8 cellular contexts compared by ENCODE assay signal in genomic region chr4:125313989-125314602, GRCh38. TPM values are rescaled to one million over a fixed set of nuclear protein-coding genes. Genes with fewer than 3 reads are reported as not detected.
DNase-seq lines count a peak whose midpoint lies in the region; ATAC-seq and TF ChIP-seq lines count a peak whose summit lies in the region.

No MANE protein-coding gene starts in this region.

- H3K79me2 ChIP-seq in GM23248 (ENCODE audit: insufficient read depth): peaks cover 33% of the 10 kb centered on the region

- TF ChIP-seq POLR2A in sigmoid colon (IDR thresholded peaks at IDR 0.05): no peak

- peak overlapping the region; percentile 95 for H2AFZ ChIP-seq in GM23248

- H3K9me2 ChIP-seq in GM23248 (ENCODE audit: insufficient read depth): no peaks in the 10 kb centered on the region

- peak overlapping the region; percentile 65; the same call in 1 of the 2 replicates for H3K27ac ChIP-seq in GM23248
- H3K27ac ChIP-seq in SJCRH30: no peak overlapping the region; the same call in 1 of the 2 replicates
- H3K27ac ChIP-seq in sigmoid colon: peak overlapping the region; percentile 93 to 99 (median 94)

- H3K9ac ChIP-seq in GM23248: peak overlapping the region; percentile 88; the same call in 1 of the 2 replicates

- 23 to 26% methylated on average over 6 of the region's 6 CpGs for WGBS in GM23248 (ENCODE audit: low coverage in 1 of 2, low lambda C conversion rate in 2 of 2, missing lambda C conversion rate in 2 of 2), 2 experiments
- WGBS in sigmoid colon, 2 donors: 5 to 14% methylated on average over 6 of the region's 6 CpGs

- peaks cover 11% of the 10 kb centered on the region; the same call in 1 of the 2 replicates for H3F3A ChIP-seq in GM23248 (ENCODE audit: insufficient read depth)

- ATAC-seq in GM18861 (IDR thresholded peaks at IDR 0.05; ENCODE audit: unreplicated experiment) (no peak), GM18873 (IDR thresholded peaks at IDR 0.05; ENCODE audit: low FRiP score, unreplicated experiment) (no peak)

- no peaks in the 10 kb centered on the region for H3K27me3 ChIP-seq in GM23248 (replicated peaks; ENCODE audit: insufficient read depth)
- H3K27me3 ChIP-seq in SJCRH30: no peaks in the 10 kb centered on the region
- H3K27me3 ChIP-seq in sigmoid colon: no peaks in the 10 kb centered on the region

- H3K4me3 ChIP-seq in GM23248: peak overlapping the region; percentile 92
- H3K4me3 ChIP-seq in SJCRH30: peak overlapping the region; percentile 67
- H3K4me3 ChIP-seq in fibroblast of villous mesenchyme (ENCODE audit: low read depth, low read length): peak overlapping the region; percentile 96
- peak overlapping the region; percentile 87 to 97 (median 90) for H3K4me3 ChIP-seq in sigmoid colon

- peak overlapping the region; percentile 96 for H3K4me2 ChIP-seq in GM23248 (ENCODE audit: unreplicated experiment)

- no peak for TF ChIP-seq CTCF in fibroblast of villous mesenchyme (IDR thresholded peaks at IDR 0.05; ENCODE audit: insufficient read depth, low read depth, low read length)
- no peak for TF ChIP-seq CTCF in sigmoid colon (IDR thresholded peaks at IDR 0.05)

- in situ Hi-C loops in GM23248 (cut with MboI): loop anchor here (10.0 to 25.0 kb wide), 2 partner anchors 421 to 1298 kb away; no protein-coding TSS in a partner anchor

- peak; percentile 2 for DNase-seq in GM23248
- peak in 1 of 2 experiments; percentile 40 for DNase-seq in SJCRH30
- no peak for DNase-seq in fibroblast of villous mesenchyme (ENCODE audit: low read depth)
- DNase-seq in sigmoid colon: no peak
- no peak for DNase-seq in Ammon's horn (ENCODE audit: low spot score)
- no peak for DNase-seq in SHP77 (lab: John Stamatoyannopoulos, UW)

- H3K9me3 ChIP-seq in GM23248 (ENCODE audit: low read depth) (no peaks in the 10 kb centered on the region), SJCRH30 (replicated peaks) (no peaks in the 10 kb centered on the region), sigmoid colon (peaks cover 0 to 3% (median 0%) of the 10 kb centered on the region in 4 donors)

- intact Hi-C loops in sigmoid colon (cut with DNase I): loop anchor here (5.0 to 10.0 kb wide), 3 partner anchors 428 to 1288 kb away; no protein-coding TSS in a partner anchor

- TF ChIP-seq EP300 in sigmoid colon (IDR thresholded peaks at IDR 0.05): no peak

- H3K4me1 ChIP-seq in GM23248 (ENCODE audit: insufficient read depth) (peaks cover 25% of the 10 kb centered on the region), SJCRH30 (no peaks in the 10 kb centered on the region), sigmoid colon (peaks cover 0 to 37% (median 18%) of the 10 kb centered on the region in 4 donors)

- no peaks in the 10 kb centered on the region for H3K36me3 ChIP-seq in GM23248 (ENCODE audit: low read depth)
- H3K36me3 ChIP-seq in SJCRH30: no peaks in the 10 kb centered on the region
- H3K36me3 ChIP-seq in sigmoid colon: no peaks in the 10 kb centered on the region

- H4K20me1 ChIP-seq in GM23248 (ENCODE audit: insufficient read depth): no peaks in the 10 kb centered on the region

RNA-seq across cellular contexts. Expression of gene FAT4, which starts 0.7 kb away (rescaled TPM):
- 22.0 and 22.4 TPM in 2 replicates for total RNA-seq in GM23248 (2014; rRNA removed; shearing (Covaris generic))
- polyA plus RNA-seq in GM23248 (2016; fragmentation: Nextera tagmentation; extraction: Ambion mirVana): 2.1 and 2.4 TPM in 2 replicates
- 1.2 and 1.3 TPM in 2 replicates for total RNA-seq in SJCRH30 (2014; rRNA removed; shearing (Covaris generic))
- 35.1 and 44.9 TPM in 2 replicates for total RNA-seq in fibroblast of villous mesenchyme
- 10 to 100 TPM; 46.2 to 74.2 (median 61.4) TPM for total RNA-seq in sigmoid colon
- polyA plus RNA-seq in sigmoid colon: 1 to 10 TPM in 1 of 3 donors, under 1 TPM in 2; under 0.01 to 1.3 (median under 0.01) TPM
